ENCODE assay signal across 8 cellular contexts in genomic region chr19:46713781-46714522, GRCh38. TPM values are rescaled to one million over a fixed set of nuclear protein-coding genes. Genes with fewer than 3 reads are reported as not detected.
DNase-seq lines count a peak whose midpoint lies in the region; ATAC-seq lines count a peak whose summit lies in the region.

No MANE protein-coding gene starts in this region.

- H3K36me3 Mint-ChIP-seq in activated CD4-positive, alpha-beta memory T cell treated with anti-CD3 and anti-CD28 coated beads for 36 hours, result peaks cover 9% of the 10 kb centered on the region

- H3K4me1 Mint-ChIP-seq in activated CD4-positive, alpha-beta memory T cell treated with anti-CD3 and anti-CD28 coated beads for 36 hours (ENCODE audit: low read depth), result peaks cover 26% of the 10 kb centered on the region

- H3K4me3 Mint-ChIP-seq in activated CD4-positive, alpha-beta memory T cell treated with anti-CD3 and anti-CD28 coated beads for 36 hours, result peak overlapping the region; percentile 93

- intact Hi-C loops in activated CD4-positive, alpha-beta memory T cell treated with anti-CD3 and anti-CD28 coated beads for 36 hours (cut with micrococcal nuclease), result loop anchor here (2.0 kb wide), 1 partner anchor 73 kb away; no protein-coding TSS in a partner anchor

- H3K27me3 Mint-ChIP-seq in activated CD4-positive, alpha-beta memory T cell treated with anti-CD3 and anti-CD28 coated beads for 36 hours, result no peaks in the 10 kb centered on the region

- CTCF ChIA-PET in activated CD4-positive, alpha-beta memory T cell treated with anti-CD3 and anti-CD28 coated beads for 36 hours (lab: Charles Lee), result interaction anchor here (1.1 to 5.6 kb wide), 11 partner anchors 10 to 185 kb away, joined by 3 to 68 read pairs (median 6); partner anchors contain the start of gene CALM3

- ATAC-seq in GM19351 (IDR thresholded peaks at IDR 0.05; ENCODE audit: unreplicated experiment), result no peak

- DNase-seq in NCI-H526 (lab: John Stamatoyannopoulos, UW) (peak; percentile 46 to 69), NCI-H526 treated with DMSO at 0.1 percent for 48 hours (lab: John Stamatoyannopoulos, UW) (no peak), NCI-H2227 (lab: John Stamatoyannopoulos, UW; ENCODE audit: unreplicated experiment) (peak; percentile 71), lung microvascular endothelial cell (ENCODE audit: low read depth in 2 of 2) (peak; percentile 91 to 96)
- DNase-seq in activated CD4-positive, alpha-beta memory T cell treated with anti-CD3 and anti-CD28 coated beads for 36 hours, result peak; percentile 85
- DNase-seq in effector CD4-positive, alpha-beta T cell, result peak; percentile 74
- DNase-seq in stimulated activated CD8-positive, alpha-beta memory T cell treated with anti-CD3 and anti-CD28 coated beads, Interleukin-12 subunit alpha, Interleukin-12 subunit beta, amount 100 ng/mL, for 24 hours (ENCODE audit: extremely low read depth), result peak; percentile 31

- POLR2A ChIA-PET in activated CD4-positive, alpha-beta memory T cell treated with anti-CD3 and anti-CD28 coated beads for 36 hours (lab: Charles Lee), result interaction anchor here (0.9 to 2.6 kb wide), 10 partner anchors 9 to 113 kb away, joined by 3 to 10 read pairs (median 4); partner anchors contain the start of genes CALM3 and SLC1A5

- no peaks in the 10 kb centered on the region for H3K9me3 Mint-ChIP-seq in activated CD4-positive, alpha-beta memory T cell treated with anti-CD3 and anti-CD28 coated beads for 36 hours

- peak overlapping the region; percentile 95 for H3K27ac Mint-ChIP-seq in activated CD4-positive, alpha-beta memory T cell treated with anti-CD3 and anti-CD28 coated beads for 36 hours

RNA-seq across cellular contexts. Expression of gene PRKD2, which starts 3.0 kb away (rescaled TPM):
- total RNA-seq in activated CD4-positive, alpha-beta memory T cell treated with anti-CD3 and anti-CD28 coated beads for 36 hours, result 10 to 100 TPM; 78.8 to 84.4 TPM
- 28.1 and 30.6 TPM in 2 replicates for total RNA-seq in lung microvascular endothelial cell

RNA-seq across cellular contexts. Expression of gene FKRP, which starts 31.9 kb away (rescaled TPM):
- total RNA-seq in activated CD4-positive, alpha-beta memory T cell treated with anti-CD3 and anti-CD28 coated beads for 36 hours, result 10 to 100 TPM; 11.4 to 12.3 TPM
- 8.9 and 13.9 TPM in 2 replicates for total RNA-seq in lung microvascular endothelial cell

RNA-seq across cellular contexts. Expression of gene STRN4, which starts 32.3 kb away (rescaled TPM):
- total RNA-seq in activated CD4-positive, alpha-beta memory T cell treated with anti-CD3 and anti-CD28 coated beads for 36 hours, result 10 to 100 TPM; 52.6 to 59.3 TPM
- total RNA-seq in lung microvascular endothelial cell, result 67.6 and 84.3 TPM in 2 replicates

RNA-seq across cellular contexts. Expression of gene DACT3, which starts 53.0 kb away (rescaled TPM):
- total RNA-seq in activated CD4-positive, alpha-beta memory T cell treated with anti-CD3 and anti-CD28 coated beads for 36 hours, result 1 to 10 TPM; 2.8 to 3.0 TPM
- total RNA-seq in lung microvascular endothelial cell, result 0.20 and 0.22 TPM in 2 replicates
